Comparison of ENCODE assay signal across 10 cellular contexts in the genomic region with DNA sequence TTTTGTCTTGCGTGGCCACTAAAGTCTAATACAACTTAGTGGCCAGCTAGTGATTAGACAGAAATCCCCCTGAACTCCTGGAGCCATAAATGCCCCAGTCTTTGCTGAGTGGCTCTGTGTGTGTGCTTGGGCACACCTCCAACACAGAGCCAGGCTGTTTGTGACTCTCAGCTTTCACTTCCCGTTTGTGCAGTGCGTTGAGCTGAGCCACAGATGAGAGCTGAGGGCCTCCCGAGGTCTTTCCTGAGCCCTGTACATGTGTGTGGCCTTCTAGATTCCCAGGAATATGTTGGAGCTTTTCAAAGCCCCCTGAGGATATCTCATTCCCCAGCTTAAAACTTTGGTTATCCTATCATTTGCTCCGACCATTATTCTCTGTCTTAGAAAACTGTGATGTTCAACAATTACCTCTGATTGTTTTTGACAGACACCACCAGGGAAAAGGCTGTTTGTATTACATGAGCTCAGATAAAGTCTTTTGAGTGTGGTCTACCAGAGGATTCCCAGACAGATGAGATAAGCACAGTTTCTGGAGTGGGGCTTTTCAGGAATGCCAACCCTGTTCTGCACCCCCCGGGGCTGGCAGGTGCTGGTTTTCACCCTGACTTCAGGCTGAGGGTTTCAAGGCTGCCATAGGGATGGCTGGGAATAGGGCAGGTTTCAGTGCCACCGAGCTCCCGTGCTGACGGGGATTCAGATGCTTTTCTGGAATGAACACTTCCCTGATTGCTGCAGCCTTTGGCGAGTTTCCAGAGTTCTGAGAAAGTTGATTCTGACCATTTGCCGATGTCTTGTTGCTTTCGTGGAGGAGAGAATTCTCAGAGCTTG. TPM values are rescaled to one million over a fixed set of nuclear protein-coding genes. Genes with fewer than 3 reads are reported as not detected.
DNase-seq lines count a peak whose midpoint lies in the region; ATAC-seq and TF ChIP-seq lines count a peak whose summit lies in the region.
"Had no signal": no experiment of that assay in that cellular context is flagged by ENCODE, and none has a peak within 500 bp of the region (broad histone marks: within the 10 kb centered on the region; RNA-seq: fewer than 3 reads in every experiment).

No MANE protein-coding gene starts in this region.

- H3K4me3 ChIP-seq in gastroesophageal sphincter: no peak overlapping the region
- peak overlapping the region; percentile 30 for H3K4me3 ChIP-seq in thoracic aorta
- no peak overlapping the region for H3K4me3 ChIP-seq in HAP-1
- no peak overlapping the region for H3K4me3 ChIP-seq in brain microvascular endothelial cell (ENCODE audit: low read depth, low read length)
- H3K4me3 ChIP-seq: psoas muscle had no signal

- H3K36me3 ChIP-seq in gastroesophageal sphincter: peaks cover 0 to 88% of the 10 kb centered on the region in 2 donors
- peaks cover 23% of the 10 kb centered on the region for H3K36me3 ChIP-seq in thoracic aorta
- peaks cover 56% of the 10 kb centered on the region for H3K36me3 ChIP-seq in HAP-1 (replicated peaks)
- H3K36me3 ChIP-seq in brain microvascular endothelial cell (replicated peaks): peaks cover 31% of the 10 kb centered on the region

- no peak for TF ChIP-seq POLR2A in gastroesophageal sphincter (IDR thresholded peaks at IDR 0.05)

- TF ChIP-seq CTCF in gastroesophageal sphincter (IDR thresholded peaks at IDR 0.05): no peak
- TF ChIP-seq CTCF in thoracic aorta (IDR thresholded peaks at IDR 0.05): no peak
- TF ChIP-seq CTCF in brain microvascular endothelial cell (IDR thresholded peaks at IDR 0.05; ENCODE audit: low read depth, low read length, missing control alignments): no peak

- H3K27me3 ChIP-seq in gastroesophageal sphincter: no peaks in the 10 kb centered on the region
- H3K27me3 ChIP-seq in thoracic aorta (replicated peaks; ENCODE audit: insufficient read depth): no peaks in the 10 kb centered on the region
- H3K27me3 ChIP-seq in HAP-1 (ENCODE audit: low read depth): no peaks in the 10 kb centered on the region
- no peaks in the 10 kb centered on the region for H3K27me3 ChIP-seq in brain microvascular endothelial cell (replicated peaks)

- 22 to 40% methylated on average over 4 to 11 of the region's 12 CpGs for WGBS in gastroesophageal sphincter (ENCODE audit: low coverage in 1 of 2), 2 donors

- H3K4me1 ChIP-seq in gastroesophageal sphincter: peaks cover 4 to 85% (median 21%) of the 10 kb centered on the region in 3 donors
- peaks cover 31 to 49% of the 10 kb centered on the region in 2 donors for H3K4me1 ChIP-seq in thoracic aorta (ENCODE audit: control insufficient read depth in 1 of 2, low read depth in 2 of 2)
- H3K4me1 ChIP-seq in HAP-1: no peaks in the 10 kb centered on the region

- H3K9me3 ChIP-seq in gastroesophageal sphincter (peaks cover 0 to 20% (median 0%) of the 10 kb centered on the region in 3 donors), thoracic aorta (peaks cover 10% of the 10 kb centered on the region), HAP-1 (peaks cover 9% of the 10 kb centered on the region)

- peak; percentile 14 for DNase-seq in NCI-H2196 (lab: John Stamatoyannopoulos, UW; ENCODE audit: unreplicated experiment)
- DNase-seq in NCI-H2196 treated with DMSO at 0.1 percent for 48 hours (lab: John Stamatoyannopoulos, UW; ENCODE audit: unreplicated experiment): no peak
- peak; percentile 97 for DNase-seq in OCI-M1 (lab: John Stamatoyannopoulos, UW)
- no peak for DNase-seq in thoracic aorta (ENCODE audit: low spot score)
- DNase-seq in UCSD-AML1 (lab: John Stamatoyannopoulos, UW; ENCODE audit: unreplicated experiment): no peak
- DNase-seq in HAP-1 (ENCODE audit: low spot score in 2 of 2): no peak
- DNase-seq in brain microvascular endothelial cell: no peak
- DNase-seq: psoas muscle had no signal

- in situ Hi-C loops in HAP-1 (cut with MboI; ENCODE audit: low sequenced_read_pairs) (no loop called here), brain microvascular endothelial cell (cut with HindIII; ENCODE audit: low pct_ligation_motif_present, low sequenced_read_pairs) (no loop called here)

- TF ChIP-seq EP300 in gastroesophageal sphincter (IDR thresholded peaks at IDR 0.05): no peak

- ATAC-seq in gastroesophageal sphincter (no peak), thoracic aorta (ENCODE audit: insufficient number of reproducible peaks, low FRiP score, low read depth) (no peak)

- H3K27ac ChIP-seq in gastroesophageal sphincter (peak overlapping the region; percentile 64 to 93 (median 86)), thoracic aorta (peak overlapping the region; percentile 50 to 52), brain microvascular endothelial cell (no peak overlapping the region)
- H3K27ac ChIP-seq: 22Rv1, psoas muscle had no signal

RNA-seq across cellular contexts. Expression of a gene that starts 23.8 kb away (rescaled TPM):
- total RNA-seq in gastroesophageal sphincter (10 to 100 TPM; 20.9 to 31.8 (median 24.9) TPM), thoracic aorta (10 to 100 TPM; 24.7 to 40.8 TPM)

RNA-seq across cellular contexts. Expression of a gene that starts 23.9 kb away (rescaled TPM):
- total RNA-seq in gastroesophageal sphincter (10 to 100 TPM; 40.4 to 70.0 (median 52.8) TPM), thoracic aorta (10 to 100 TPM; 11.0 to 16.7 TPM)

RNA-seq across cellular contexts. Expression of a gene that starts 53.3 kb away (rescaled TPM):
- total RNA-seq in gastroesophageal sphincter (1 to 10 TPM in 2 of 4 donors, not detected in 2; 2.9 to 5.4 TPM), thoracic aorta (1 to 10 TPM in 1 of 2 donors, not detected in 1; 5.0 TPM)
- total RNA-seq: psoas muscle had no signal

Comparison
In these comparisons a context has a peak if more than half of its experiments do, and no peak if none do; other contexts are left out.
1. DNase-seq: peak in NCI-H2196 (single experiment) and OCI-M1 (single experiment); none in NCI-H2196 treated with DMSO at 0.1 percent for 48 hours (single experiment), thoracic aorta (single experiment), UCSD-AML1 (single experiment), HAP-1 (0 of 2) and brain microvascular endothelial cell (single experiment).